Comparison of ENCODE assay signal across 1 cellular context in genomic region chr14:60734465-60735242, GRCh38.
TF ChIP-seq lines count a peak whose summit lies in the region.

Gene MNAT1, plus strand, starts transcription at chr14:60734761. Its CDS starts 102 bp downstream, at chr14:60734863.

TF ChIP-seq in GM12878, 131 proteins besides CTCF, POLR2A, EP300 and RAD21 (continued from another document and continues in another):
- TF ChIP-seq ZBTB40 (IDR thresholded peaks at IDR 0.05; ENCODE audit: borderline replicate concordance) = peak; percentile 92
- 0 out of 2 replicates have a peak, but pooled peaks have one; percentile 16 for TF ChIP-seq NR2F1 (conservative IDR thresholded peaks at IDR 0.05)
- TF ChIP-seq, protein P1, sequence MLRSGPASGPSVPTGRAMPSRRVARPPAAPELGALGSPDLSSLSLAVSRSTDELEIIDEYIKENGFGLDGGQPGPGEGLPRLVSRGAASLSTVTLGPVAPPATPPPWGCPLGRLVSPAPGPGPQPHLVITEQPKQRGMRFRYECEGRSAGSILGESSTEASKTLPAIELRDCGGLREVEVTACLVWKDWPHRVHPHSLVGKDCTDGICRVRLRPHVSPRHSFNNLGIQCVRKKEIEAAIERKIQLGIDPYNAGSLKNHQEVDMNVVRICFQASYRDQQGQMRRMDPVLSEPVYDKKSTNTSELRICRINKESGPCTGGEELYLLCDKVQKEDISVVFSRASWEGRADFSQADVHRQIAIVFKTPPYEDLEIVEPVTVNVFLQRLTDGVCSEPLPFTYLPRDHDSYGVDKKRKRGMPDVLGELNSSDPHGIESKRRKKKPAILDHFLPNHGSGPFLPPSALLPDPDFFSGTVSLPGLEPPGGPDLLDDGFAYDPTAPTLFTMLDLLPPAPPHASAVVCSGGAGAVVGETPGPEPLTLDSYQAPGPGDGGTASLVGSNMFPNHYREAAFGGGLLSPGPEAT (IDR thresholded peaks at IDR 0.05; ENCODE audit: low read depth) = peak; percentile 91
- TF ChIP-seq SMARCA5 (IDR thresholded peaks at IDR 0.05) = peak; percentile 95
- no peak for TF ChIP-seq KLF5 (IDR thresholded peaks at IDR 0.05; ENCODE audit: partially characterized antibody)
- TF ChIP-seq, protein P2, sequence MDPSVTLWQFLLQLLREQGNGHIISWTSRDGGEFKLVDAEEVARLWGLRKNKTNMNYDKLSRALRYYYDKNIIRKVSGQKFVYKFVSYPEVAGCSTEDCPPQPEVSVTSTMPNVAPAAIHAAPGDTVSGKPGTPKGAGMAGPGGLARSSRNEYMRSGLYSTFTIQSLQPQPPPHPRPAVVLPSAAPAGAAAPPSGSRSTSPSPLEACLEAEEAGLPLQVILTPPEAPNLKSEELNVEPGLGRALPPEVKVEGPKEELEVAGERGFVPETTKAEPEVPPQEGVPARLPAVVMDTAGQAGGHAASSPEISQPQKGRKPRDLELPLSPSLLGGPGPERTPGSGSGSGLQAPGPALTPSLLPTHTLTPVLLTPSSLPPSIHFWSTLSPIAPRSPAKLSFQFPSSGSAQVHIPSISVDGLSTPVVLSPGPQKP (IDR thresholded peaks at IDR 0.05; ENCODE audit: low read depth, low read length) = no peak
- no peak for TF ChIP-seq IRF3 (IDR thresholded peaks at IDR 0.05)
- TF ChIP-seq, protein P3, sequence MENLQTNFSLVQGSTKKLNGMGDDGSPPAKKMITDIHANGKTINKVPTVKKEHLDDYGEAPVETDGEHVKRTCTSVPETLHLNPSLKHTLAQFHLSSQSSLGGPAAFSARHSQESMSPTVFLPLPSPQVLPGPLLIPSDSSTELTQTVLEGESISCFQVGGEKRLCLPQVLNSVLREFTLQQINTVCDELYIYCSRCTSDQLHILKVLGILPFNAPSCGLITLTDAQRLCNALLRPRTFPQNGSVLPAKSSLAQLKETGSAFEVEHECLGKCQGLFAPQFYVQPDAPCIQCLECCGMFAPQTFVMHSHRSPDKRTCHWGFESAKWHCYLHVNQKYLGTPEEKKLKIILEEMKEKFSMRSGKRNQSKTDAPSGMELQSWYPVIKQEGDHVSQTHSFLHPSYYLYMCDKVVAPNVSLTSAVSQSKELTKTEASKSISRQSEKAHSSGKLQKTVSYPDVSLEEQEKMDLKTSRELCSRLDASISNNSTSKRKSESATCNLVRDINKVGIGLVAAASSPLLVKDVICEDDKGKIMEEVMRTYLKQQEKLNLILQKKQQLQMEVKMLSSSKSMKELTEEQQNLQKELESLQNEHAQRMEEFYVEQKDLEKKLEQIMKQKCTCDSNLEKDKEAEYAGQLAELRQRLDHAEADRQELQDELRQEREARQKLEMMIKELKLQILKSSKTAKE (IDR thresholded peaks at IDR 0.05; ENCODE audit: low read depth, poor library complexity, severe bottlenecking) = peak; percentile 32
- peak; percentile 95 for TF ChIP-seq CBX5 (IDR thresholded peaks at IDR 0.05; ENCODE audit: low read depth)
- TF ChIP-seq ZBTB11 (CRISPR knock-in tag; IDR thresholded peaks at IDR 0.05) = peak; percentile 96
- 0 out of 2 replicates have a peak, but pooled peaks have one; percentile 60 for TF ChIP-seq POLR2AphosphoS2 (IDR thresholded peaks at IDR 0.05; ENCODE audit: low read depth, low read length)
- peak in 1 of 2 experiments; percentile 89; a peak in 2 of 4 replicates for TF ChIP-seq SRF (IDR thresholded peaks at IDR 0.05; ENCODE audit: low read depth in 2 of 2, low read length in 2 of 2)
- TF ChIP-seq YBX1 (IDR thresholded peaks at IDR 0.05) = no peak
- TF ChIP-seq POLR2AphosphoS5 (IDR thresholded peaks at IDR 0.05; ENCODE audit: low read length) = peak; percentile 91
- TF ChIP-seq ZSCAN29 (IDR thresholded peaks at IDR 0.05) = peak; percentile 64; the same call in 1 of the 2 replicates
- TF ChIP-seq, protein P4, sequence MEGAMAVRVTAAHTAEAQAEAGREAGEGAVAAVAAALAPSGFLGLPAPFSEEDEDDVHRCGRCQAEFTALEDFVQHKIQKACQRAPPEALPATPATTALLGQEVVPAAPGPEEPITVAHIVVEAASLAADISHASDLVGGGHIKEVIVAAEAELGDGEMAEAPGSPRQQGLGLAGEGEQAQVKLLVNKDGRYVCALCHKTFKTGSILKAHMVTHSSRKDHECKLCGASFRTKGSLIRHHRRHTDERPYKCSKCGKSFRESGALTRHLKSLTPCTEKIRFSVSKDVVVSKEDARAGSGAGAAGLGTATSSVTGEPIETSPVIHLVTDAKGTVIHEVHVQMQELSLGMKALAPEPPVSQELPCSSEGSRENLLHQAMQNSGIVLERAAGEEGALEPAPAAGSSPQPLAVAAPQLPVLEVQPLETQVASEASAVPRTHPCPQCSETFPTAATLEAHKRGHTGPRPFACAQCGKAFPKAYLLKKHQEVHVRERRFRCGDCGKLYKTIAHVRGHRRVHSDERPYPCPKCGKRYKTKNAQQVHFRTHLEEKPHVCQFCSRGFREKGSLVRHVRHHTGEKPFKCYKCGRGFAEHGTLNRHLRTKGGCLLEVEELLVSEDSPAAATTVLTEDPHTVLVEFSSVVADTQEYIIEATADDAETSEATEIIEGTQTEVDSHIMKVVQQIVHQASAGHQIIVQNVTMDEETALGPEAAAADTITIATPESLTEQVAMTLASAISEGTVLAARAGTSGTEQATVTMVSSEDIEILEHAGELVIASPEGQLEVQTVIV (IDR thresholded peaks at IDR 0.05; ENCODE audit: borderline replicate concordance, partially characterized antibody) = no peak
- TF ChIP-seq ETV6 (conservative IDR thresholded peaks at IDR 0.05 in 1 of 2, IDR thresholded peaks at IDR 0.05 in 1 of 2; ENCODE audit: borderline replicate concordance in 1 of 2, low read depth in 1 of 2) = 0 out of 4 replicates have a peak, but pooled peaks of 1 of the 2 experiments have one; percentile 49
- TF ChIP-seq IRF5 (IDR thresholded peaks at IDR 0.05; ENCODE audit: borderline replicate concordance) = no peak; the same call in 1 of the 2 replicates
- TF ChIP-seq, protein P5, sequence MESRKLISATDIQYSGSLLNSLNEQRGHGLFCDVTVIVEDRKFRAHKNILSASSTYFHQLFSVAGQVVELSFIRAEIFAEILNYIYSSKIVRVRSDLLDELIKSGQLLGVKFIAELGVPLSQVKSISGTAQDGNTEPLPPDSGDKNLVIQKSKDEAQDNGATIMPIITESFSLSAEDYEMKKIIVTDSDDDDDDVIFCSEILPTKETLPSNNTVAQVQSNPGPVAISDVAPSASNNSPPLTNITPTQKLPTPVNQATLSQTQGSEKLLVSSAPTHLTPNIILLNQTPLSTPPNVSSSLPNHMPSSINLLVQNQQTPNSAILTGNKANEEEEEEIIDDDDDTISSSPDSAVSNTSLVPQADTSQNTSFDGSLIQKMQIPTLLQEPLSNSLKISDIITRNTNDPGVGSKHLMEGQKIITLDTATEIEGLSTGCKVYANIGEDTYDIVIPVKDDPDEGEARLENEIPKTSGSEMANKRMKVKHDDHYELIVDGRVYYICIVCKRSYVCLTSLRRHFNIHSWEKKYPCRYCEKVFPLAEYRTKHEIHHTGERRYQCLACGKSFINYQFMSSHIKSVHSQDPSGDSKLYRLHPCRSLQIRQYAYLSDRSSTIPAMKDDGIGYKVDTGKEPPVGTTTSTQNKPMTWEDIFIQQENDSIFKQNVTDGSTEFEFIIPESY (IDR thresholded peaks at IDR 0.05) = no peak
- 0 out of 2 replicates have a peak, but pooled peaks have one; percentile 28 for TF ChIP-seq ATF7 (IDR thresholded peaks at IDR 0.05; ENCODE audit: low read depth)
- TF ChIP-seq RELA (IDR thresholded peaks at IDR 0.05; ENCODE audit: borderline replicate concordance, partially characterized antibody) = peak; percentile 67
- TF ChIP-seq NFIC (IDR thresholded peaks at IDR 0.05; ENCODE audit: low read depth, low read length) = no peak
- no peak for TF ChIP-seq ZBED1 (IDR thresholded peaks at IDR 0.05; ENCODE audit: borderline replicate concordance)
- TF ChIP-seq LARP7 (IDR thresholded peaks at IDR 0.05) = peak; percentile 75
- peak; percentile 87 for TF ChIP-seq SMAD5 (IDR thresholded peaks at IDR 0.05; ENCODE audit: low read depth)
- TF ChIP-seq TARDBP (IDR thresholded peaks at IDR 0.05; ENCODE audit: borderline replicate concordance) = peak; percentile 85; the same call in 1 of the 2 replicates
- TF ChIP-seq PML (IDR thresholded peaks at IDR 0.05; ENCODE audit: low read length) = peak; percentile 59; the same call in 1 of the 2 replicates
- TF ChIP-seq MLLT1 (IDR thresholded peaks at IDR 0.05) = peak; percentile 74
